In the genomic region with DNA sequence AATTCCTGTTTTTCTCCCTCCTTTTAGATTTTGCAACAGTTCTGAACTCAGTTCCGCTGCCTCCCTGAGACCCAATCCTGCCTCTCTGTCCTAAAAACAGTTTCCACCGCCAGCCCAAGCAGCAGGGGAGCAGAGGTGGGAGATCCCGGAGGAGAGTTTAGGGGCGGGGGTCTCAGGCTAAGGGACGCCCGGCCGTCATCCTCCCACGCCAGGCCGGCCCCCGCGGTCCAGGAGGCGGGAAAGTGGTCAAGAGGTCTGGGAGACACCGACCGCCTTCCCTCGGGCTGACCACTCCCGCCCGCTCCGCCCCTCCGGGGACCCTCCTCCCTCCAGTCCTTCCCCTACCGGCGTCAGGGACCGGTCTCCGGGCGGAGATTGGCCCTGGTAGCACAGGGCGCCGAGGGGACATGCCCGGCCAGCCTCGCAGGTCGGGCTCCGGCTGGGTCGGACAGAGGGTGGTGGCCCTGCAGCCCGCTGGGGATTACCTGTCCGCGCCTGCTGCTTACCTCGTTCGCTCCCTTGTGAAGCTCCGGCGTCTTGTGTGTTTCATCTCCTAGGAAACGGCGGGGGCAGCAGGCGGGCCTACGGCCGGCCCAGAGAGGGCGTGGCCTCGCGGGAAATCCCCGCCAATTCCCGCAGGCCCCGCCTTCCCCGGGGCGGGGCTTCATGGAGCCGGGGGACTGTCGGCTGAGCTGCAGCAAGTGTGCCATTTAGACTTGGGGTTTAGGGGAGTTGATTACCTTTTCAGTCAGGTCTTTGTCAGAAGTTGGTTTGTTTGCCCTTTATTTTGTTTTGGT, we compare ENCODE assay signal across 8 cellular contexts. TPM values are rescaled to one million over a fixed set of nuclear protein-coding genes. Genes with fewer than 3 reads are reported as not detected.
DNase-seq lines count a peak whose midpoint lies in the region; ATAC-seq and TF ChIP-seq lines count a peak whose summit lies in the region.

A gene with protein sequence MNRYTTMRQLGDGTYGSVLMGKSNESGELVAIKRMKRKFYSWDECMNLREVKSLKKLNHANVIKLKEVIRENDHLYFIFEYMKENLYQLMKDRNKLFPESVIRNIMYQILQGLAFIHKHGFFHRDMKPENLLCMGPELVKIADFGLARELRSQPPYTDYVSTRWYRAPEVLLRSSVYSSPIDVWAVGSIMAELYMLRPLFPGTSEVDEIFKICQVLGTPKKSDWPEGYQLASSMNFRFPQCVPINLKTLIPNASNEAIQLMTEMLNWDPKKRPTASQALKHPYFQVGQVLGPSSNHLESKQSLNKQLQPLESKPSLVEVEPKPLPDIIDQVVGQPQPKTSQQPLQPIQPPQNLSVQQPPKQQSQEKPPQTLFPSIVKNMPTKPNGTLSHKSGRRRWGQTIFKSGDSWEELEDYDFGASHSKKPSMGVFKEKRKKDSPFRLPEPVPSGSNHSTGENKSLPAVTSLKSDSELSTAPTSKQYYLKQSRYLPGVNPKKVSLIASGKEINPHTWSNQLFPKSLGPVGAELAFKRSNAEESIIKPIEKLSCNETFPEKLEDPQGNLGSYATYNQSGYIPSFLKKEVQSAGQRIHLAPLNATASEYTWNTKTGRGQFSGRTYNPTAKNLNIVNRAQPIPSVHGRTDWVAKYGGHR (minus strand): TSS at position 543 of the 797 bp plus-strand sequence. CDS start 7,891 bp downstream, outside the sequence.

- no peaks in the 10 kb centered on the region for H3K4me1 ChIP-seq in right cardiac atrium (ENCODE audit: control insufficient read depth, insufficient read depth, low read length)
- H3K4me1 ChIP-seq in uterus: no peaks in the 10 kb centered on the region

- DNase-seq in GM13976 (ENCODE audit: low spot score): peak; percentile 98
- peak; percentile 15 for DNase-seq in NCI-H1436 treated with DMSO at 0.1 percent for 48 hours (lab: John Stamatoyannopoulos, UW)
- DNase-seq in T-helper 1 cell: peak; percentile 72 to 90 (median 81)
- DNase-seq in amygdala (lab: John Stamatoyannopoulos, UW): peak in 55 of 56 donors; percentile 8 to 84 (median 63)
- peak; percentile 85 to 93 (median 92) for DNase-seq in right cardiac atrium
- DNase-seq in pulmonary artery endothelial cell (ENCODE audit: low read depth, low spot score): peak; percentile 26
- peak; percentile 77 to 85 for DNase-seq in uterus

- TF ChIP-seq CTCF in GM13976 (IDR thresholded peaks at IDR 0.05; ENCODE audit: borderline replicate concordance, control extremely low read depth, extremely low read depth, insufficient read depth, missing control alignments) (no peak), uterus (IDR thresholded peaks at IDR 0.05) (no peak)

- in situ Hi-C loops in GM13976 (cut with MboI; ENCODE audit: low sequenced_read_pairs, unreplicated experiment): no loop called here

- ATAC-seq in HG02840 (IDR thresholded peaks at IDR 0.05; ENCODE audit: low FRiP score, unreplicated experiment) (peak; percentile 82), right cardiac atrium (peak; percentile 98)

- no peaks in the 10 kb centered on the region for H3K9me3 ChIP-seq in right cardiac atrium (ENCODE audit: control insufficient read depth, low read length)
- H3K9me3 ChIP-seq in uterus: no peaks in the 10 kb centered on the region

- H3K4me3 ChIP-seq in right cardiac atrium (ENCODE audit: low read length): peak within 1 kb of the TSS; percentile 50
- H3K4me3 ChIP-seq in uterus: peak within 1 kb of the TSS; percentile 45 to 55

- H3K27ac ChIP-seq in right cardiac atrium (ENCODE audit: low read length): no peak within 1 kb of the TSS
- H3K27ac ChIP-seq in uterus: peak within 1 kb of the TSS; percentile 4 to 6

- no peaks in the 10 kb centered on the region for H3K36me3 ChIP-seq in uterus

- intact Hi-C loops in right cardiac atrium (cut with DNase I): no loop called here
- intact Hi-C loops in uterus (cut with DNase I; ENCODE audit: low total_unique reads): no loop called here

- TF ChIP-seq POLR2A in uterus (IDR thresholded peaks at IDR 0.05): peak in 1 of 2 donors; percentile 56

- under 1% methylated on average over 53 of the region's 53 CpGs for WGBS in right cardiac atrium

- H3K27me3 ChIP-seq in right cardiac atrium (ENCODE audit: control insufficient read depth, insufficient read depth): no peaks in the 10 kb centered on the region
- H3K27me3 ChIP-seq in uterus: no peaks in the 10 kb centered on the region

RNA-seq across cellular contexts. Expression of the gene that starts here (rescaled TPM):
- total RNA-seq in right cardiac atrium: under 1 TPM in 3 of 4 donors, not detected in 1; 0.11 to 0.29 (median 0.24) TPM
- polyA plus RNA-seq in right cardiac atrium: 0.14 TPM
- under 0.01 TPM in 1 of 2 replicates, not detected in the other for total RNA-seq in pulmonary artery endothelial cell
- total RNA-seq in uterus: 1 to 10 TPM in 1 of 4 donors, under 1 TPM in 1, not detected in 2; 0.97 to 1.8 TPM

Comparison
In these comparisons a context has a peak if more than half of its experiments do, and no peak if none do; other contexts are left out.
1. Peak in DNase-seq, ATAC-seq and H3K4me3 ChIP-seq in right cardiac atrium; RNA of the gene not detected or under 1 TPM.
2. Peak in DNase-seq in pulmonary artery endothelial cell; RNA of the gene not detected or under 1 TPM.
3. DNase-seq: peak in every context shown above with its lines; median percentile 98 in GM13976; 92 in right cardiac atrium; 81 in T-helper 1 cell; 81 in uterus; 63 in amygdala; 26 in pulmonary artery endothelial cell; 15 in NCI-H1436 treated with DMSO at 0.1 percent for 48 hours.